Comparison of ENCODE assay signal across 17 cellular contexts in genomic region chr15:65248506-65248905, GRCh38. TPM values are rescaled to one million over a fixed set of nuclear protein-coding genes. Genes with fewer than 3 reads are reported as not detected.
A peak's percentile ranks its signal among the peaks of the same experiment; 100 is the strongest.
DNase-seq lines count a peak whose midpoint lies in the region; ATAC-seq and TF ChIP-seq lines count a peak whose summit lies in the region.
"Had no signal": no experiment of that assay in that cellular context is flagged by ENCODE, and none has a peak within 500 bp of the region (broad histone marks: within the 10 kb centered on the region; RNA-seq: fewer than 3 reads in every experiment).

No MANE protein-coding gene starts in this region.

- H3K27me3 Mint-ChIP-seq in GM23338 (ENCODE audit: insufficient read depth, low read depth, poor library complexity) = no peaks in the 10 kb centered on the region
- H3K27me3 Mint-ChIP-seq in activated naive CD8-positive, alpha-beta T cell treated with anti-CD3 and anti-CD28 coated beads for 36 hours = no peaks in the 10 kb centered on the region
- no peaks in the 10 kb centered on the region for H3K27me3 Mint-ChIP-seq in neural crest cell (ENCODE audit: low read depth)
- no peaks in the 10 kb centered on the region for H3K27me3 Mint-ChIP-seq in Calu3 (ENCODE audit: unreplicated experiment)
- H3K27me3 Mint-ChIP-seq: central memory CD8-positive, alpha-beta T cell; IgD-negative memory B cell; natural killer cell treated with Interleukin-12 subunit alpha and Interleukin-12 subunit beta and Interleukin-15 and Interleukin-18, amount 100 ng/mL, for 72 hours had no signal

- no peak overlapping the region for H3K4me2 ChIP-seq in GM23338

- peak overlapping the region; percentile 80 for H2AFZ ChIP-seq in GM23338

- no peak for TF ChIP-seq CTCF in GM23338 (conservative IDR thresholded peaks at IDR 0.05; ENCODE audit: low read depth in 2 of 2)
- no peak for TF ChIP-seq CTCF in neural crest cell (conservative IDR thresholded peaks at IDR 0.05)
- TF ChIP-seq CTCF in testis (IDR thresholded peaks at IDR 0.05) = no peak
- TF ChIP-seq CTCF in Calu3 (IDR thresholded peaks at IDR 0.05; ENCODE audit: unreplicated experiment) = no peak

- H3F3A ChIP-seq in GM23338 (replicated peaks; ENCODE audit: low read depth) = no peaks in the 10 kb centered on the region

- CTCF ChIA-PET in Calu3 (lab: Charles Lee) = interaction anchor here (0.6 kb wide), 1 partner anchor 497 kb away, joined by 3 read pairs; no protein-coding TSS in a partner anchor

- BruUV-seq in Calu3 (replicated peaks; lab: Mats Ljungman, UMichigan) = no TSS peak

- H3K4me3 Mint-ChIP-seq in GM23338 = no peak overlapping the region
- no peak overlapping the region for H3K4me3 Mint-ChIP-seq in activated naive CD8-positive, alpha-beta T cell treated with anti-CD3 and anti-CD28 coated beads for 36 hours
- no peak overlapping the region for H3K4me3 Mint-ChIP-seq in neural crest cell
- no peak overlapping the region for H3K4me3 Mint-ChIP-seq in Calu3 (ENCODE audit: low read depth, unreplicated experiment)
- H3K4me3 Mint-ChIP-seq: central memory CD8-positive, alpha-beta T cell; HFFc6; IgD-negative memory B cell; natural killer cell treated with Interleukin-12 subunit alpha and Interleukin-12 subunit beta and Interleukin-15 and Interleukin-18, amount 100 ng/mL, for 72 hours had no signal

- H3K27me3 ChIP-seq in GM23338 (ENCODE audit: insufficient read depth) (no peaks in the 10 kb centered on the region), testis (no peaks in the 10 kb centered on the region)

- H3K9me3 Mint-ChIP-seq in GM23338 = peaks cover 3% of the 10 kb centered on the region; the same call in 1 of the 3 replicates
- H3K9me3 Mint-ChIP-seq in activated naive CD8-positive, alpha-beta T cell treated with anti-CD3 and anti-CD28 coated beads for 36 hours = no peaks in the 10 kb centered on the region
- peaks cover 2% of the 10 kb centered on the region for H3K9me3 Mint-ChIP-seq in neural crest cell
- no peaks in the 10 kb centered on the region for H3K9me3 Mint-ChIP-seq in Calu3 (ENCODE audit: low read depth, unreplicated experiment)
- H3K9me3 Mint-ChIP-seq: activated naive CD4-positive, alpha-beta T cell treated with anti-CD3 and anti-CD28 coated beads, Interleukin-2, amount 50 U/mL, for 72 hours; central memory CD8-positive, alpha-beta T cell; HFFc6; IgD-negative memory B cell; natural killer cell treated with Interleukin-12 subunit alpha and Interleukin-12 subunit beta and Interleukin-15 and Interleukin-18, amount 100 ng/mL, for 72 hours had no signal

- H3K27ac Mint-ChIP-seq in GM23338 (no peak overlapping the region), neural crest cell (ENCODE audit: unreplicated experiment) (peak overlapping the region; percentile 44), Calu3 (ENCODE audit: unreplicated experiment) (no peak overlapping the region)
- peak overlapping the region; percentile 39 for H3K27ac Mint-ChIP-seq in activated naive CD8-positive, alpha-beta T cell treated with anti-CD3 and anti-CD28 coated beads for 36 hours
- H3K27ac Mint-ChIP-seq: HFFc6; IgD-negative memory B cell; natural killer cell treated with Interleukin-12 subunit alpha and Interleukin-12 subunit beta and Interleukin-15 and Interleukin-18, amount 100 ng/mL, for 72 hours had no signal

- H3K36me3 ChIP-seq in GM23338 (ENCODE audit: insufficient read depth) (no peaks in the 10 kb centered on the region), testis (ENCODE audit: low read depth, missing control alignments) (no peaks in the 10 kb centered on the region)

- no peaks in the 10 kb centered on the region for H3K9me2 ChIP-seq in GM23338 (ENCODE audit: insufficient read depth)

- H3K4me1 ChIP-seq in GM23338 (ENCODE audit: insufficient read depth) = no peaks in the 10 kb centered on the region; the same call in 1 of the 2 replicates
- peaks cover 29% of the 10 kb centered on the region for H3K4me1 ChIP-seq in testis

- H3K4me3 ChIP-seq in GM23338 = no peak overlapping the region
- H3K4me3 ChIP-seq in testis = no peak overlapping the region

- peaks cover 21% of the 10 kb centered on the region; the same call in 2 of the 3 replicates for H3K4me1 Mint-ChIP-seq in GM23338
- H3K4me1 Mint-ChIP-seq in activated naive CD8-positive, alpha-beta T cell treated with anti-CD3 and anti-CD28 coated beads for 36 hours = peaks cover 25% of the 10 kb centered on the region
- H3K4me1 Mint-ChIP-seq in neural crest cell = no peaks in the 10 kb centered on the region
- no peaks in the 10 kb centered on the region for H3K4me1 Mint-ChIP-seq in Calu3 (ENCODE audit: low read depth, unreplicated experiment)
- H3K4me1 Mint-ChIP-seq: central memory CD8-positive, alpha-beta T cell had no signal

- DNase-seq in GM23338 (ENCODE audit: low spot score) (peak; percentile 35), neural crest cell (ENCODE audit: low read depth, low spot score) (no peak), SK-N-DZ (ENCODE audit: low spot score) (no peak), testis (no peak), Calu3 (no peak)
- DNase-seq in activated naive CD8-positive, alpha-beta T cell treated with anti-CD3 and anti-CD28 coated beads for 36 hours = no peak
- DNase-seq: foreskin fibroblast; HFFc6; NCI-H82; stimulated activated CD4-positive, alpha-beta T cell treated with anti-CD3 and anti-CD28 coated beads, Interleukin-4, amount 100 ng/mL, for 4 hours; T-helper 2 cell had no signal

- ATAC-seq in GM23338 = peak; percentile 72
- ATAC-seq: natural killer cell treated with Interleukin-12 subunit alpha and Interleukin-12 subunit beta and Interleukin-15 and Interleukin-18, amount 100 ng/mL, for 72 hours had no signal

- WGBS in testis, 2 donors = 40 to 44% methylated on average over 4 of the region's 4 CpGs

- H3K9me3 ChIP-seq in testis = no peaks in the 10 kb centered on the region

- no peak for TF ChIP-seq POLR2A in testis (IDR thresholded peaks at IDR 0.05)

- H4K20me1 ChIP-seq in GM23338 (replicated peaks; ENCODE audit: insufficient read depth) = no peaks in the 10 kb centered on the region

- no peaks in the 10 kb centered on the region for H3K79me2 ChIP-seq in GM23338 (replicated peaks; ENCODE audit: insufficient read depth)

- intact Hi-C loops in testis (cut with DNase I; ENCODE audit: low total_unique reads) = no loop called here
- intact Hi-C loops in Calu3 (cut with micrococcal nuclease; ENCODE audit: unreplicated experiment) = no loop called here

- H3K36me3 Mint-ChIP-seq in GM23338 (ENCODE audit: low read depth) (no peaks in the 10 kb centered on the region), neural crest cell (ENCODE audit: low read depth) (peaks cover 9% of the 10 kb centered on the region), Calu3 (ENCODE audit: insufficient read depth, unreplicated experiment) (no peaks in the 10 kb centered on the region)
- peaks cover 11% of the 10 kb centered on the region for H3K36me3 Mint-ChIP-seq in activated naive CD8-positive, alpha-beta T cell treated with anti-CD3 and anti-CD28 coated beads for 36 hours
- H3K36me3 Mint-ChIP-seq: natural killer cell treated with Interleukin-12 subunit alpha and Interleukin-12 subunit beta and Interleukin-15 and Interleukin-18, amount 100 ng/mL, for 72 hours had no signal

- H3K27ac ChIP-seq in GM23338 (ENCODE audit: low read depth) = no peak overlapping the region
- peak overlapping the region in 1 of 2 donors; percentile 64 for H3K27ac ChIP-seq in testis
- H3K27ac ChIP-seq: RWPE1 had no signal

TF ChIP-seq in GM23338, 12 proteins besides CTCF, POLR2A, EP300 and RAD21 (continues in another document):
- no peak for TF ChIP-seq POLR2AphosphoS5 (IDR thresholded peaks at IDR 0.05; ENCODE audit: low read depth)
- TF ChIP-seq ZNF114 (CRISPR knock-in tag; IDR thresholded peaks at IDR 0.05) = no peak
- no peak for TF ChIP-seq CREB1 (CRISPR knock-in tag; IDR thresholded peaks at IDR 0.05; ENCODE audit: low read depth)
- TF ChIP-seq NANOG (IDR thresholded peaks at IDR 0.05; ENCODE audit: borderline replicate concordance) = no peak

RNA-seq across cellular contexts. Expression of gene CILP, which starts 37.2 kb away (rescaled TPM):
- total RNA-seq in GM23338 (2014; rRNA removed; shearing (Covaris generic)) = 0.03 TPM in 1 of 2 replicates, not detected in the other
- polyA plus RNA-seq in GM23338 (2016; fragmentation: Nextera tagmentation; extraction: Ambion mirVana) (not detected in 2 replicates), testis (ENCODE audit: insufficient read depth, low read depth, low replicate concordance) (48.6 TPM)
- total RNA-seq in activated naive CD8-positive, alpha-beta T cell treated with anti-CD3 and anti-CD28 coated beads for 36 hours = not detected
- total RNA-seq in neural crest cell (0.12 and 0.14 TPM in 2 replicates), testis (10 to 100 TPM in 1 of 2 donors, 1 to 10 TPM in 1; 8.0 to 27.1 TPM), Calu3 (2022) (0.05 TPM in 1 of 2 replicates, not detected in the other)
- polyA plus RNA-seq in SK-N-DZ (2014; cell fraction: cytosol; rRNA removed) = not detected in 2 replicates
- polyA plus RNA-seq in SK-N-DZ (2014; cell fraction: nucleus; rRNA removed) = 0.06 TPM in 1 of 2 replicates, not detected in the other
- polyA plus RNA-seq: IgD-negative memory B cell had no signal

RNA-seq across cellular contexts. Expression of gene PARP16, which starts 38.2 kb away (rescaled TPM):
- 3.6 and 4.6 TPM in 2 replicates for total RNA-seq in GM23338 (2014; rRNA removed; shearing (Covaris generic))
- polyA plus RNA-seq in GM23338 (2016; fragmentation: Nextera tagmentation; extraction: Ambion mirVana) (4.1 and 4.4 TPM in 2 replicates), testis (ENCODE audit: insufficient read depth, low read depth, low replicate concordance) (12.3 TPM)
- 10 to 100 TPM; 15.5 to 16.4 TPM for total RNA-seq in activated naive CD8-positive, alpha-beta T cell treated with anti-CD3 and anti-CD28 coated beads for 36 hours
- total RNA-seq in neural crest cell (14.8 and 15.5 TPM in 2 replicates), testis (10 to 100 TPM; 24.3 to 30.9 TPM), Calu3 (2022) (4.6 and 5.8 TPM in 2 replicates)
- 23.9 and 25.0 TPM in 2 replicates for polyA plus RNA-seq in SK-N-DZ (2014; cell fraction: cytosol; rRNA removed)
- 17.8 and 27.0 TPM in 2 replicates for polyA plus RNA-seq in SK-N-DZ (2014; cell fraction: nucleus; rRNA removed)

RNA-seq across cellular contexts. Expression of gene RNU5A-1, which starts 47.3 kb away (rescaled TPM):
- total RNA-seq in GM23338 (2014; rRNA removed; shearing (Covaris generic)) = not detected in 2 replicates
- not detected in 2 replicates for polyA plus RNA-seq in GM23338 (2016; fragmentation: Nextera tagmentation; extraction: Ambion mirVana)
- not detected for total RNA-seq in activated naive CD8-positive, alpha-beta T cell treated with anti-CD3 and anti-CD28 coated beads for 36 hours
- total RNA-seq in neural crest cell = not detected in 2 replicates
- not detected in 2 replicates for polyA plus RNA-seq in SK-N-DZ (2014; cell fraction: cytosol; rRNA removed)
- not detected in 2 replicates for polyA plus RNA-seq in SK-N-DZ (2014; cell fraction: nucleus; rRNA removed)
- total RNA-seq in testis = not detected
- not detected for polyA plus RNA-seq in testis (ENCODE audit: insufficient read depth, low read depth, low replicate concordance)
- total RNA-seq in Calu3 (2022) = not detected in 2 replicates
- total RNA-seq: activated naive CD4-positive, alpha-beta T cell treated with anti-CD3 and anti-CD28 coated beads, Interleukin-2, amount 50 U/mL, for 72 hours; HFFc6; liver; natural killer cell treated with Interleukin-12 subunit alpha and Interleukin-12 subunit beta and Interleukin-15 and Interleukin-18, amount 100 ng/mL, for 72 hours had no signal
- polyA plus RNA-seq: IgD-negative memory B cell, liver had no signal

RNA-seq across cellular contexts. Expression of gene RNU5B-1, which starts 56.0 kb away (rescaled TPM):
- not detected in 2 replicates for total RNA-seq in GM23338 (2014; rRNA removed; shearing (Covaris generic))
- not detected in 2 replicates for polyA plus RNA-seq in GM23338 (2016; fragmentation: Nextera tagmentation; extraction: Ambion mirVana)
- 10 to 100 TPM in 1 of 2 experiments, not detected in 1; 11.6 TPM for total RNA-seq in activated naive CD8-positive, alpha-beta T cell treated with anti-CD3 and anti-CD28 coated beads for 36 hours
- 17.2 TPM in 1 of 2 replicates, not detected in the other for total RNA-seq in neural crest cell
- not detected in 2 replicates for polyA plus RNA-seq in SK-N-DZ (2014; cell fraction: cytosol; rRNA removed)
- not detected in 2 replicates for polyA plus RNA-seq in SK-N-DZ (2014; cell fraction: nucleus; rRNA removed)
- total RNA-seq in testis = not detected
- not detected for polyA plus RNA-seq in testis (ENCODE audit: insufficient read depth, low read depth, low replicate concordance)
- total RNA-seq in Calu3 (2022) = 20.3 and 25.8 TPM in 2 replicates
- total RNA-seq: activated naive CD4-positive, alpha-beta T cell treated with anti-CD3 and anti-CD28 coated beads, Interleukin-2, amount 50 U/mL, for 72 hours; liver; natural killer cell treated with Interleukin-12 subunit alpha and Interleukin-12 subunit beta and Interleukin-15 and Interleukin-18, amount 100 ng/mL, for 72 hours had no signal
- polyA plus RNA-seq: IgD-negative memory B cell, liver had no signal

Comparison
In these comparisons a context has a peak if more than half of its experiments do, and no peak if none do; other contexts are left out.
1. H3K27ac Mint-ChIP-seq: peak in activated naive CD8-positive, alpha-beta T cell treated with anti-CD3 and anti-CD28 coated beads for 36 hours (single experiment) and neural crest cell (single experiment); none in GM23338 (single experiment) and Calu3 (single experiment).